Comparison of ENCODE assay signal across 22 cellular contexts in the genomic region with DNA sequence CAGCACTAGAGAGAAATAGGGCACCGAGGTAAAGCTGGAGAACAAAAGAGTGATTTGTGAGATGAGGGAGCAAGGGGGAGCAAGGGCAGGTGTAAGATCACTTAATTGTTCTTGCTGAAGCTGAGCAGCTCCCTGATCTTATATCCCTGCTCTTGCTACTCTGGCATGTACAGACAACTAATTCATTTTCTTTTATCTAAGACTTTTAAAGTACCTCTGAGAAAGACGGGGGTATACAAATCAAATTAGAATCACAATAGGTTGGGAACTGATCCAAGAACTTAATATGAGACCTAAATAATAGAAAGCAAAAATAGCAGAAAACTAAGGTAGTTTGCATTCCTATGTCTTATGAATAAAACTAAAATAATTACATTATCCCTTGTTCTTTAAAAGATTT.
DNase-seq lines count a peak whose midpoint lies in the region; ATAC-seq lines count a peak whose summit lies in the region.
"Had no signal": no experiment of that assay in that cellular context is flagged by ENCODE, and none has a peak within 500 bp of the region (broad histone marks: within the 10 kb centered on the region; RNA-seq: fewer than 3 reads in every experiment).

No MANE protein-coding gene starts in this region.

- DNase-seq in NCI-H187 treated with DMSO at 0.1 percent for 48 hours (lab: John Stamatoyannopoulos, UW) (peak; percentile 3), NCI-H187 (lab: John Stamatoyannopoulos, UW) (no peak), HAP-1 (ENCODE audit: low spot score in 2 of 2) (peak; percentile 46 to 95), NCI-H146 treated with DMSO at 0.1 percent for 48 hours (lab: John Stamatoyannopoulos, UW; ENCODE audit: unreplicated experiment) (peak; percentile 8), left kidney (ENCODE audit: low read depth, low spot score) (peak; percentile 63), NCI-H69 (lab: John Stamatoyannopoulos, UW) (no peak), DMS79 (lab: John Stamatoyannopoulos, UW) (no peak)
- DNase-seq: 8988T; ACHN; AML-193; BE2C; CD4-positive, alpha-beta T cell; CD8-positive, alpha-beta memory T cell; DMS 273 treated with DMSO at 0.1 percent for 48 hours; DMS79 treated with DMSO at 0.1 percent for 48 hours; GF-D8; GM23248; H7 had no signal

- H3K36me3 ChIP-seq in HAP-1 (replicated peaks) = no peaks in the 10 kb centered on the region
- H3K36me3 ChIP-seq: BE2C; BLaER1 treated with 17β-estradiol and CSF1 and Interleukin-3, amounts not matched to agents 10 nM and 100 nM had no signal

- no peaks in the 10 kb centered on the region for H3K9me3 ChIP-seq in HAP-1
- H3K9me3 ChIP-seq: A549; BE2C; BLaER1 treated with 17β-estradiol and CSF1 and Interleukin-3, amounts not matched to agents 10 nM and 100 nM had no signal

- no peak overlapping the region for H3K4me3 ChIP-seq in HAP-1
- H3K4me3 ChIP-seq: A549; BLaER1 treated with 17β-estradiol and CSF1 and Interleukin-3, amounts not matched to agents 10 nM and 100 nM; GM23248 had no signal

- peaks cover 14% of the 10 kb centered on the region for H3K4me1 ChIP-seq in HAP-1
- H3K4me1 ChIP-seq: A549; BE2C; BLaER1 treated with 17β-estradiol and CSF1 and Interleukin-3, amounts not matched to agents 10 nM and 100 nM had no signal

- in situ Hi-C loops in HAP-1 (cut with MboI; ENCODE audit: low sequenced_read_pairs) = loop anchor here (25.0 kb wide), 1 partner anchor 385 kb away; a partner anchor contains a TSS

- ATAC-seq in HG03469 (IDR thresholded peaks at IDR 0.05; ENCODE audit: unreplicated experiment) = no peak
- ATAC-seq: A549, HCT116 had no signal

- no peaks in the 10 kb centered on the region for H3K27me3 ChIP-seq in HAP-1 (ENCODE audit: low read depth)
- H3K27me3 ChIP-seq: BE2C; BLaER1 treated with 17β-estradiol and CSF1 and Interleukin-3, amounts not matched to agents 10 nM and 100 nM had no signal

Comparison
In these comparisons a context has a peak if more than half of its experiments do, and no peak if none do; other contexts are left out.
1. DNase-seq: peak in NCI-H187 treated with DMSO at 0.1 percent for 48 hours (single experiment), HAP-1 (2 of 2), NCI-H146 treated with DMSO at 0.1 percent for 48 hours (single experiment) and left kidney (single experiment); none in NCI-H187 (0 of 2), NCI-H69 (single experiment) and DMS79 (single experiment).